Comparison of ENCODE assay signal across 1 cellular context in the genomic region with DNA sequence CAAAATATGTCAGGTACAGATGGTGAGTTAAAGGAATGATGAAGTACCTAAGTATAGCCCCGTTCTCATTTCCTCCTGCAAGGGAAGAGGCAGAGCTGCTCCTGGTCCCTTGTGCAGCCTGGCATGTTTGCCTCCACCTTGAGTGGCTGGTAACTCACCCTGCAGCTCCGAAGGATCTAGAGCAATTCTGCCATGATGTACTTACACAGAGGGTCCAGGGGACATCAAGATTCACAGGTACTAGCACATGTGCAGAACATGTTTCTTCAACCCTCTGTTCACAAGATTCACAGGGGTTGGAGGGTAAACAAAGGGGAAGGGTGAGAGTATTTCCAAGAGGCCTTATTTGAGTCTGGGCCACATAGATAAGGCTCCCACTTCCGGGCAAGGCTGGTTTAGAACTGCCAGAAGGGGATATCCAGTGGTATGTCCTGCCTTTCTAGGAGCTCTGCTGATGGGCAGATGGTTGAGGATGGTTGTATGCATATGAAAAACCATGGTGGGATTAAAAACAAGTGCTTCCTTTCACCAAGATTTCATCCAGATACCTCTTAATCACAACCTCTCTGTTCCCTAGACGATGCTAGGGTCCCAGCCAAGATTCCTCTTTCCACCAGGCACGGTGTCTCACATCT.
TF ChIP-seq lines count a peak whose summit lies in the region.

No MANE protein-coding gene starts in this region.

TF ChIP-seq in K562, 482 proteins besides CTCF, POLR2A, EP300 and RAD21 (continued from another document and continues in another):
- TF ChIP-seq BDP1 (IDR thresholded peaks at IDR 0.05; ENCODE audit: insufficient read depth, insufficient read length) = no peak
- no peak for TF ChIP-seq CSDE1 (IDR thresholded peaks at IDR 0.05)
- TF ChIP-seq, protein P1, sequence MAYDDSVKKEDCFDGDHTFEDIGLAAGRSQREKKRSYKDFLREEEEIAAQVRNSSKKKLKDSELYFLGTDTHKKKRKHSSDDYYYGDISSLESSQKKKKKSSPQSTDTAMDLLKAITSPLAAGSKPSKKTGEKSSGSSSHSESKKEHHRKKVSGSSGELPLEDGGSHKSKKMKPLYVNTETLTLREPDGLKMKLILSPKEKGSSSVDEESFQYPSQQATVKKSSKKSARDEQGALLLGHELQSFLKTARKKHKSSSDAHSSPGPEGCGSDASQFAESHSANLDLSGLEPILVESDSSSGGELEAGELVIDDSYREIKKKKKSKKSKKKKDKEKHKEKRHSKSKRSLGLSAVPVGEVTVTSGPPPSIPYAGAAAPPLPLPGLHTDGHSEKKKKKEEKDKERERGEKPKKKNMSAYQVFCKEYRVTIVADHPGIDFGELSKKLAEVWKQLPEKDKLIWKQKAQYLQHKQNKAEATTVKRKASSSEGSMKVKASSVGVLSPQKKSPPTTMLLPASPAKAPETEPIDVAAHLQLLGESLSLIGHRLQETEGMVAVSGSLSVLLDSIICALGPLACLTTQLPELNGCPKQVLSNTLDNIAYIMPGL (CRISPR knock-in tag; IDR thresholded peaks at IDR 0.05) = no peak
- TF ChIP-seq ZNF699 (CRISPR knock-in tag; IDR thresholded peaks at IDR 0.05; ENCODE audit: insufficient replicate concordance) = no peak
- peak; percentile 88 for TF ChIP-seq SOX6 (IDR thresholded peaks at IDR 0.05)
- no peak for TF ChIP-seq ZBTB34 (CRISPR knock-in tag; IDR thresholded peaks at IDR 0.05)
- peak; percentile 46 to 61; a peak in 1 of 4 replicates for TF ChIP-seq MAZ (CRISPR knock-in tag; conservative IDR thresholded peaks at IDR 0.05 in 1 of 2, IDR thresholded peaks at IDR 0.05 in 1 of 2)
- no peak for TF ChIP-seq MCM3 (IDR thresholded peaks at IDR 0.05)
- TF ChIP-seq SAP30 (IDR thresholded peaks at IDR 0.05; ENCODE audit: borderline replicate concordance, insufficient read depth, low read depth, low read length, poor library complexity, severe bottlenecking) = no peak
- TF ChIP-seq ZNF124 (CRISPR knock-in tag; IDR thresholded peaks at IDR 0.05) = no peak
- TF ChIP-seq MAFG (tag; conservative IDR thresholded peaks at IDR 0.05) = no peak
- TF ChIP-seq, protein P2, sequence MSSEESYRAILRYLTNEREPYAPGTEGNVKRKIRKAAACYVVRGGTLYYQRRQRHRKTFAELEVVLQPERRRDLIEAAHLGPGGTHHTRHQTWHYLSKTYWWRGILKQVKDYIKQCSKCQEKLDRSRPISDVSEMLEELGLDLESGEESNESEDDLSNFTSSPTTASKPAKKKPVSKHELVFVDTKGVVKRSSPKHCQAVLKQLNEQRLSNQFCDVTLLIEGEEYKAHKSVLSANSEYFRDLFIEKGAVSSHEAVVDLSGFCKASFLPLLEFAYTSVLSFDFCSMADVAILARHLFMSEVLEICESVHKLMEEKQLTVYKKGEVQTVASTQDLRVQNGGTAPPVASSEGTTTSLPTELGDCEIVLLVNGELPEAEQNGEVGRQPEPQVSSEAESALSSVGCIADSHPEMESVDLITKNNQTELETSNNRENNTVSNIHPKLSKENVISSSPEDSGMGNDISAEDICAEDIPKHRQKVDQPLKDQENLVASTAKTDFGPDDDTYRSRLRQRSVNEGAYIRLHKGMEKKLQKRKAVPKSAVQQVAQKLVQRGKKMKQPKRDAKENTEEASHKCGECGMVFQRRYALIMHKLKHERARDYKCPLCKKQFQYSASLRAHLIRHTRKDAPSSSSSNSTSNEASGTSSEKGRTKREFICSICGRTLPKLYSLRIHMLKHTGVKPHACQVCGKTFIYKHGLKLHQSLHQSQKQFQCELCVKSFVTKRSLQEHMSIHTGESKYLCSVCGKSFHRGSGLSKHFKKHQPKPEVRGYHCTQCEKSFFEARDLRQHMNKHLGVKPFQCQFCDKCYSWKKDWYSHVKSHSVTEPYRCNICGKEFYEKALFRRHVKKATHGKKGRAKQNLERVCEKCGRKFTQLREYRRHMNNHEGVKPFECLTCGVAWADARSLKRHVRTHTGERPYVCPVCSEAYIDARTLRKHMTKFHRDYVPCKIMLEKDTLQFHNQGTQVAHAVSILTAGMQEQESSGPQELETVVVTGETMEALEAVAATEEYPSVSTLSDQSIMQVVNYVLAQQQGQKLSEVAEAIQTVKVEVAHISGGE (CRISPR knock-in tag; IDR thresholded peaks at IDR 0.05) = peak in 1 of 3 experiments; percentile 67; a peak in 1 of 6 replicates
- TF ChIP-seq GTF2A2 (tag; IDR thresholded peaks at IDR 0.05) = no peak
- TF ChIP-seq HDAC6 (IDR thresholded peaks at IDR 0.05; ENCODE audit: low read depth, low read length) = no peak
- TF ChIP-seq HEY1 (CRISPR knock-in tag; IDR thresholded peaks at IDR 0.05; ENCODE audit: borderline replicate concordance) = no peak
- no peak for TF ChIP-seq BACH1 (tag; IDR thresholded peaks at IDR 0.05)
- TF ChIP-seq ZNF224 (CRISPR knock-in tag; IDR thresholded peaks at IDR 0.05) = no peak
- no peak for TF ChIP-seq NCOA2 (IDR thresholded peaks at IDR 0.05; ENCODE audit: partially characterized antibody in 2 of 2)
- TF ChIP-seq PTTG1 (tag; IDR thresholded peaks at IDR 0.05; ENCODE audit: low read depth) = no peak
- no peak for TF ChIP-seq ATF4 (CRISPR knock-in tag; IDR thresholded peaks at IDR 0.05)
- TF ChIP-seq KLF6 (CRISPR knock-in tag; IDR thresholded peaks at IDR 0.05; ENCODE audit: borderline replicate concordance) = no peak
- TF ChIP-seq ARID1B (IDR thresholded peaks at IDR 0.05) = peak; percentile 98
- TF ChIP-seq SREBF1 (IDR thresholded peaks at IDR 0.05; ENCODE audit: borderline replicate concordance, low read depth, low read length) = no peak
- no peak for TF ChIP-seq FUS (optimal IDR thresholded peaks at IDR 0.05; ENCODE audit: low read depth, low read length)
- TF ChIP-seq THRAP3 (IDR thresholded peaks at IDR 0.05; ENCODE audit: borderline replicate concordance) = no peak
- peak; percentile 82 for TF ChIP-seq MAX (CRISPR knock-in tag; IDR thresholded peaks at IDR 0.05)
- peak; percentile 92 for TF ChIP-seq SMARCE1 (IDR thresholded peaks at IDR 0.05)
- TF ChIP-seq PHF20 (IDR thresholded peaks at IDR 0.05; ENCODE audit: partially characterized antibody) = no peak
- no peak for TF ChIP-seq TRIM25 (IDR thresholded peaks at IDR 0.05; ENCODE audit: borderline replicate concordance)
- peak; percentile 95 for TF ChIP-seq SMARCA4 (IDR thresholded peaks at IDR 0.05)
- TF ChIP-seq ZNF384 (IDR thresholded peaks at IDR 0.05; ENCODE audit: low read depth, low read length) = no peak
- TF ChIP-seq POLR2AphosphoS2 (IDR thresholded peaks at IDR 0.05; ENCODE audit: low read length) = no peak
- no peak for TF ChIP-seq HIVEP1 (CRISPR knock-in tag; IDR thresholded peaks at IDR 0.05)
- no peak for TF ChIP-seq CCNT2 (IDR thresholded peaks at IDR 0.05; ENCODE audit: borderline replicate concordance, extremely low read depth, insufficient read length, low read depth, low read length)
- no peak for TF ChIP-seq BCOR (IDR thresholded peaks at IDR 0.05)
- no peak for TF ChIP-seq HNRNPLL (IDR thresholded peaks at IDR 0.05; ENCODE audit: low read depth, low read length, poor library complexity, severe bottlenecking)
- TF ChIP-seq PPARD (CRISPR knock-in tag; IDR thresholded peaks at IDR 0.05) = no peak
- TF ChIP-seq, protein P3, sequence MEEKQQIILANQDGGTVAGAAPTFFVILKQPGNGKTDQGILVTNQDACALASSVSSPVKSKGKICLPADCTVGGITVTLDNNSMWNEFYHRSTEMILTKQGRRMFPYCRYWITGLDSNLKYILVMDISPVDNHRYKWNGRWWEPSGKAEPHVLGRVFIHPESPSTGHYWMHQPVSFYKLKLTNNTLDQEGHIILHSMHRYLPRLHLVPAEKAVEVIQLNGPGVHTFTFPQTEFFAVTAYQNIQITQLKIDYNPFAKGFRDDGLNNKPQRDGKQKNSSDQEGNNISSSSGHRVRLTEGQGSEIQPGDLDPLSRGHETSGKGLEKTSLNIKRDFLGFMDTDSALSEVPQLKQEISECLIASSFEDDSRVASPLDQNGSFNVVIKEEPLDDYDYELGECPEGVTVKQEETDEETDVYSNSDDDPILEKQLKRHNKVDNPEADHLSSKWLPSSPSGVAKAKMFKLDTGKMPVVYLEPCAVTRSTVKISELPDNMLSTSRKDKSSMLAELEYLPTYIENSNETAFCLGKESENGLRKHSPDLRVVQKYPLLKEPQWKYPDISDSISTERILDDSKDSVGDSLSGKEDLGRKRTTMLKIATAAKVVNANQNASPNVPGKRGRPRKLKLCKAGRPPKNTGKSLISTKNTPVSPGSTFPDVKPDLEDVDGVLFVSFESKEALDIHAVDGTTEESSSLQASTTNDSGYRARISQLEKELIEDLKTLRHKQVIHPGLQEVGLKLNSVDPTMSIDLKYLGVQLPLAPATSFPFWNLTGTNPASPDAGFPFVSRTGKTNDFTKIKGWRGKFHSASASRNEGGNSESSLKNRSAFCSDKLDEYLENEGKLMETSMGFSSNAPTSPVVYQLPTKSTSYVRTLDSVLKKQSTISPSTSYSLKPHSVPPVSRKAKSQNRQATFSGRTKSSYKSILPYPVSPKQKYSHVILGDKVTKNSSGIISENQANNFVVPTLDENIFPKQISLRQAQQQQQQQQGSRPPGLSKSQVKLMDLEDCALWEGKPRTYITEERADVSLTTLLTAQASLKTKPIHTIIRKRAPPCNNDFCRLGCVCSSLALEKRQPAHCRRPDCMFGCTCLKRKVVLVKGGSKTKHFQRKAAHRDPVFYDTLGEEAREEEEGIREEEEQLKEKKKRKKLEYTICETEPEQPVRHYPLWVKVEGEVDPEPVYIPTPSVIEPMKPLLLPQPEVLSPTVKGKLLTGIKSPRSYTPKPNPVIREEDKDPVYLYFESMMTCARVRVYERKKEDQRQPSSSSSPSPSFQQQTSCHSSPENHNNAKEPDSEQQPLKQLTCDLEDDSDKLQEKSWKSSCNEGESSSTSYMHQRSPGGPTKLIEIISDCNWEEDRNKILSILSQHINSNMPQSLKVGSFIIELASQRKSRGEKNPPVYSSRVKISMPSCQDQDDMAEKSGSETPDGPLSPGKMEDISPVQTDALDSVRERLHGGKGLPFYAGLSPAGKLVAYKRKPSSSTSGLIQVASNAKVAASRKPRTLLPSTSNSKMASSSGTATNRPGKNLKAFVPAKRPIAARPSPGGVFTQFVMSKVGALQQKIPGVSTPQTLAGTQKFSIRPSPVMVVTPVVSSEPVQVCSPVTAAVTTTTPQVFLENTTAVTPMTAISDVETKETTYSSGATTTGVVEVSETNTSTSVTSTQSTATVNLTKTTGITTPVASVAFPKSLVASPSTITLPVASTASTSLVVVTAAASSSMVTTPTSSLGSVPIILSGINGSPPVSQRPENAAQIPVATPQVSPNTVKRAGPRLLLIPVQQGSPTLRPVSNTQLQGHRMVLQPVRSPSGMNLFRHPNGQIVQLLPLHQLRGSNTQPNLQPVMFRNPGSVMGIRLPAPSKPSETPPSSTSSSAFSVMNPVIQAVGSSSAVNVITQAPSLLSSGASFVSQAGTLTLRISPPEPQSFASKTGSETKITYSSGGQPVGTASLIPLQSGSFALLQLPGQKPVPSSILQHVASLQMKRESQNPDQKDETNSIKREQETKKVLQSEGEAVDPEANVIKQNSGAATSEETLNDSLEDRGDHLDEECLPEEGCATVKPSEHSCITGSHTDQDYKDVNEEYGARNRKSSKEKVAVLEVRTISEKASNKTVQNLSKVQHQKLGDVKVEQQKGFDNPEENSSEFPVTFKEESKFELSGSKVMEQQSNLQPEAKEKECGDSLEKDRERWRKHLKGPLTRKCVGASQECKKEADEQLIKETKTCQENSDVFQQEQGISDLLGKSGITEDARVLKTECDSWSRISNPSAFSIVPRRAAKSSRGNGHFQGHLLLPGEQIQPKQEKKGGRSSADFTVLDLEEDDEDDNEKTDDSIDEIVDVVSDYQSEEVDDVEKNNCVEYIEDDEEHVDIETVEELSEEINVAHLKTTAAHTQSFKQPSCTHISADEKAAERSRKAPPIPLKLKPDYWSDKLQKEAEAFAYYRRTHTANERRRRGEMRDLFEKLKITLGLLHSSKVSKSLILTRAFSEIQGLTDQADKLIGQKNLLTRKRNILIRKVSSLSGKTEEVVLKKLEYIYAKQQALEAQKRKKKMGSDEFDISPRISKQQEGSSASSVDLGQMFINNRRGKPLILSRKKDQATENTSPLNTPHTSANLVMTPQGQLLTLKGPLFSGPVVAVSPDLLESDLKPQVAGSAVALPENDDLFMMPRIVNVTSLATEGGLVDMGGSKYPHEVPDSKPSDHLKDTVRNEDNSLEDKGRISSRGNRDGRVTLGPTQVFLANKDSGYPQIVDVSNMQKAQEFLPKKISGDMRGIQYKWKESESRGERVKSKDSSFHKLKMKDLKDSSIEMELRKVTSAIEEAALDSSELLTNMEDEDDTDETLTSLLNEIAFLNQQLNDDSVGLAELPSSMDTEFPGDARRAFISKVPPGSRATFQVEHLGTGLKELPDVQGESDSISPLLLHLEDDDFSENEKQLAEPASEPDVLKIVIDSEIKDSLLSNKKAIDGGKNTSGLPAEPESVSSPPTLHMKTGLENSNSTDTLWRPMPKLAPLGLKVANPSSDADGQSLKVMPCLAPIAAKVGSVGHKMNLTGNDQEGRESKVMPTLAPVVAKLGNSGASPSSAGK (IDR thresholded peaks at IDR 0.05) = peak; percentile 97
- no peak for TF ChIP-seq TCFL5 (CRISPR knock-in tag; conservative IDR thresholded peaks at IDR 0.05)
